In genomic region chr4:134390327-134390726, GRCh38 we compare ENCODE assay signal across 8 cellular contexts.
"Had no signal": no experiment of that assay in that cellular context is flagged by ENCODE, and none has a peak within 500 bp of the region (broad histone marks: within the 10 kb centered on the region; RNA-seq: fewer than 3 reads in every experiment).

No MANE protein-coding gene starts in this region.

- H3K4me3 ChIP-seq: GM12878 had no signal

- ATAC-seq: GM12878 had no signal

- DNase-seq: GDM1, GF-D8 had no signal

- FAIRE-seq: G401.6, GM12878, GM12891, GM12892, GM18507, GM19239 had no signal
